Comparison of ENCODE assay signal across 21 cellular contexts in the genomic region with DNA sequence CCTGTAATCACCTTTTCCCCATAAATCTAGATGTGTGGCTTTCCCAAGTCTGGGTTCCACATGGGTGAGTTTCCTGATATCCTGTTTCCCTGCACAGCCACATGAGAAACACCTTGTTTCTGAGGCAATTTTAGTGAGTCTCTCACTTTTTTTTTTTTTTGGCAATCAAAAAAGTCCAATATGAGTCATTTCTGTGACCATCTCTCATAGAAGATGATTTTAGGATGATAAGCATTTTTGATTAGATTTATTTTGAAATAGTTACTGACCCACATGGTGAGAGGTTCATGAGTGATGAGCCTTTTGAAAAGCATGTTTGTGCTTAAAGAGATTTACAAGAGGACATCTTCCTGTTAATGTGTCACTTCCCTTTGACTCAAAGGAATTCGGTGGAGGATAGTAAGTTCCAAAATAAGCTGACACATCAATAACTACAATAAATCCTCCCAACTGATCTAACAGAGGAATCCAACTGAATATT.
DNase-seq lines count a peak whose midpoint lies in the region; TF ChIP-seq lines count a peak whose summit lies in the region.
"Had no signal": no experiment of that assay in that cellular context is flagged by ENCODE, and none has a peak within 500 bp of the region (broad histone marks: within the 10 kb centered on the region; RNA-seq: fewer than 3 reads in every experiment).

No MANE protein-coding gene starts in this region.

- peaks cover 6% of the 10 kb centered on the region for H3K9me3 Mint-ChIP-seq in MCF 10A (ENCODE audit: unreplicated experiment)
- no peaks in the 10 kb centered on the region for H3K9me3 Mint-ChIP-seq in progenitor cell of endocrine pancreas (ENCODE audit: low read depth)

- BruUV-seq in MCF 10A (replicated peaks; lab: Mats Ljungman, UMichigan) = no TSS peak

- H3K4me2 ChIP-seq in skeletal muscle satellite cell (ENCODE audit: low read length) = peak overlapping the region; percentile 37

- no peak for TF ChIP-seq POLR2A in breast epithelium (IDR thresholded peaks at IDR 0.05)

- H3K4me3 ChIP-seq in breast epithelium = no peak overlapping the region
- no peak overlapping the region for H3K4me3 ChIP-seq in skeletal muscle satellite cell (ENCODE audit: low read length)
- H3K4me3 ChIP-seq in dorsolateral prefrontal cortex = no peak overlapping the region
- no peak overlapping the region for H3K4me3 ChIP-seq in colonic mucosa
- H3K4me3 ChIP-seq: ovary, spleen had no signal

- CTCF ChIA-PET in MCF 10A (lab: Yijun Ruan, JAX) (interaction anchor here (0.6 kb wide), 1 partner anchor 43 kb away, joined by 3 read pairs; no protein-coding TSS in a partner anchor), RWPE1 (lab: Yijun Ruan, JAX) (interaction anchor here (0.6 kb wide), 1 partner anchor 270 kb away, joined by 4 read pairs; no protein-coding TSS in a partner anchor)

- peak overlapping the region; percentile 29 for H3K9ac ChIP-seq in skeletal muscle satellite cell (ENCODE audit: low read depth, low read length)
- H3K9ac ChIP-seq in colonic mucosa (ENCODE audit: low read depth in 2 of 2, low read length in 2 of 2) = no peak overlapping the region

- intact Hi-C loops in MCF 10A (cut with micrococcal nuclease) = no loop called here
- intact Hi-C loops in breast epithelium (cut with DNase I; ENCODE audit: low total_unique reads) = no loop called here
- intact Hi-C loops in dorsolateral prefrontal cortex (cut with DNase I) = no loop called here
- intact Hi-C loops in colonic mucosa (cut with DNase I) = no loop called here

- H3K27me3 Mint-ChIP-seq in MCF 10A (ENCODE audit: insufficient read depth, unreplicated experiment) = no peaks in the 10 kb centered on the region
- peaks cover 19% of the 10 kb centered on the region for H3K27me3 Mint-ChIP-seq in progenitor cell of endocrine pancreas
- H3K27me3 Mint-ChIP-seq: CD8-positive, alpha-beta memory T cell; type B pancreatic cell had no signal

- H3K4me3 Mint-ChIP-seq in MCF 10A (ENCODE audit: unreplicated experiment) = no peak overlapping the region
- no peak overlapping the region for H3K4me3 Mint-ChIP-seq in progenitor cell of endocrine pancreas (ENCODE audit: low read depth)
- H3K4me3 Mint-ChIP-seq: CD8-positive, alpha-beta memory T cell; type B pancreatic cell had no signal

- no peaks in the 10 kb centered on the region for H3K36me3 ChIP-seq in breast epithelium
- no peaks in the 10 kb centered on the region for H3K36me3 ChIP-seq in skeletal muscle satellite cell (ENCODE audit: insufficient read depth, low read length)
- H3K36me3 ChIP-seq in colonic mucosa = no peaks in the 10 kb centered on the region
- H3K36me3 ChIP-seq: ovary, spleen had no signal

- H3K9me3 ChIP-seq in breast epithelium (no peaks in the 10 kb centered on the region), skeletal muscle satellite cell (replicated peaks; ENCODE audit: low read length) (no peaks in the 10 kb centered on the region), colonic mucosa (no peaks in the 10 kb centered on the region)
- H3K9me3 ChIP-seq: ovary, spleen had no signal

- H3K27ac Mint-ChIP-seq in MCF 10A (ENCODE audit: low read depth, unreplicated experiment) (peak overlapping the region; percentile 74), progenitor cell of endocrine pancreas (no peak overlapping the region)
- H3K27ac Mint-ChIP-seq: CD8-positive, alpha-beta memory T cell; type B pancreatic cell had no signal

- DNase-seq in MCF 10A (ENCODE audit: unreplicated experiment) (peak; percentile 37), breast epithelium (ENCODE audit: low spot score in 2 of 2) (no peak), RWPE1 (ENCODE audit: low spot score) (peak; percentile 36), fibroblast of peridontal ligament (ENCODE audit: extremely low read depth) (peak; percentile 11), progenitor cell of endocrine pancreas (ENCODE audit: low spot score, unreplicated experiment) (no peak), dorsolateral prefrontal cortex (no peak), colonic mucosa (no peak)
- DNase-seq: amygdala; CD8-positive, alpha-beta memory T cell; erythroblast; GDM1; hippocampal formation; left cardiac atrium; NCI-H187; NCI-H510A treated with DMSO at 0.1 percent for 48 hours; ovary; spleen; stimulated activated naive CD4-positive, alpha-beta T cell treated with Interleukin-2 at 50 U/mL for 16 hours had no signal

- H3K27me3 ChIP-seq in breast epithelium (no peaks in the 10 kb centered on the region), skeletal muscle satellite cell (ENCODE audit: control insufficient read depth, insufficient read depth, low read length) (no peaks in the 10 kb centered on the region), dorsolateral prefrontal cortex (no peaks in the 10 kb centered on the region), colonic mucosa (no peaks in the 10 kb centered on the region)
- H3K27me3 ChIP-seq: ovary, spleen had no signal

- POLR2A ChIA-PET in MCF 10A (lab: Yijun Ruan, JAX) (interaction anchor here (0.8 to 2.0 kb wide), 2 partner anchors 9 to 537 kb away, joined by 3 to 4 read pairs; no protein-coding TSS in a partner anchor), RWPE1 (lab: Yijun Ruan, JAX; ENCODE audit: low non-redundant PET) (no interaction called here)

- H3K36me3 Mint-ChIP-seq in MCF 10A (ENCODE audit: insufficient read depth, unreplicated experiment) (no peaks in the 10 kb centered on the region), progenitor cell of endocrine pancreas (ENCODE audit: insufficient read depth) (no peaks in the 10 kb centered on the region)
- H3K36me3 Mint-ChIP-seq: CD8-positive, alpha-beta memory T cell; type B pancreatic cell had no signal

- H3K4me1 ChIP-seq in breast epithelium (no peaks in the 10 kb centered on the region), skeletal muscle satellite cell (ENCODE audit: control insufficient read depth, insufficient read depth, low read length) (peaks cover 22% of the 10 kb centered on the region), colonic mucosa (no peaks in the 10 kb centered on the region)
- H3K4me1 ChIP-seq: spleen had no signal

- H3K27ac ChIP-seq in breast epithelium (no peak overlapping the region), RWPE1 (no peak overlapping the region), dorsolateral prefrontal cortex (no peak overlapping the region), colonic mucosa (no peak overlapping the region)
- H3K27ac ChIP-seq: HL-60, ovary, spleen had no signal

- TF ChIP-seq CTCF in MCF 10A (IDR thresholded peaks at IDR 0.05; ENCODE audit: unreplicated experiment) = no peak
- no peak for TF ChIP-seq CTCF in breast epithelium (IDR thresholded peaks at IDR 0.05)
- TF ChIP-seq CTCF in RWPE1 (conservative IDR thresholded peaks at IDR 0.05; ENCODE audit: low read depth) = no peak
- no peak for TF ChIP-seq CTCF in progenitor cell of endocrine pancreas (IDR thresholded peaks at IDR 0.05; ENCODE audit: unreplicated experiment)
- TF ChIP-seq CTCF in dorsolateral prefrontal cortex (IDR thresholded peaks at IDR 0.05 in 54 of 56, conservative IDR thresholded peaks at IDR 0.05 in 2 of 56; ENCODE audit: low read depth in 1 of 56, partially characterized antibody in 56 of 56) = no peak
- no peak for TF ChIP-seq CTCF in colonic mucosa (IDR thresholded peaks at IDR 0.05)

- H3K4me1 Mint-ChIP-seq in MCF 10A (ENCODE audit: insufficient read depth, unreplicated experiment) (peaks cover 23% of the 10 kb centered on the region), progenitor cell of endocrine pancreas (ENCODE audit: low read depth) (peaks cover 25% of the 10 kb centered on the region)
- H3K4me1 Mint-ChIP-seq: CD8-positive, alpha-beta memory T cell had no signal

Comparison
In these comparisons a context has a peak if more than half of its experiments do, and no peak if none do; other contexts are left out.
1. DNase-seq: peak in MCF 10A (single experiment), RWPE1 (single experiment) and fibroblast of peridontal ligament (single experiment); none in breast epithelium (0 of 2), progenitor cell of endocrine pancreas (single experiment), dorsolateral prefrontal cortex (0 of 10) and colonic mucosa (single experiment).